Comparison of ENCODE assay signal across 13 cellular contexts in the genomic region with DNA sequence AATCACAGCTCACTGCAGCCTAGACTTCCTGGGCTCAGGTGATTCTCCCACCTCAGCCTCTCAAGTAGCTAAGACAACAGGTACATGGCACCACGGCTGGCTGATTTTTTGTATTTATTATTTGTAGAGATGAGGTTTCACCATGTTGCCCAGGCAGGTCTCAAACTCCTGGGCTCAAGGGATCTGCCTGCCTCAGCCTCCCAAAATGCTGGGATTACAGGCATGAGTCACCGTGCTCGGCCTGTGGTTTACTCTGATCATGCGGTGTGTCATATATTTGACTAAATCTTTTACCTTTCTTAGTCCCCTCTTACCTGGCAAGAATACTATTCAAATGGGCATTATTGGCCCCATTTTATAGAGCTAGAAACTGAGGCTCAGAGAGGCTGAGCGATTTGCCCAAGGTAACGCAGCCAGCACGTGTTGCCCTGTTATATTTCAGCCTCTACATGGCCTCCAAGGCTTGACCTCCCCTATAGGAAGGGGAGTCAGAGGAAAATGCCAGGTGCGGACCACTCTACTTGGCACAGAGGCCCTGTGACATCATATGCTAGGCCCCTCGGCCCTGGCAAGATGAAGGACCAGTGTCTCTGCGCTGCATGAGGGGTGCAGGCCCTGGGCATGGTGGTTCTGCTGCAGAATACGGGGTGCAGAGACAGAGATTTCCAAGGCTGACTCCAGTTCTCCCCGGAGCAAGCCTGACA. TPM values are rescaled to one million over a fixed set of nuclear protein-coding genes. Genes with fewer than 3 reads are reported as not detected.
A peak's percentile ranks its signal among the peaks of the same experiment; 100 is the strongest.
DNase-seq lines count a peak whose midpoint lies in the region; ATAC-seq, FAIRE-seq and TF ChIP-seq lines count a peak whose summit lies in the region.
"Had no signal": no experiment of that assay in that cellular context is flagged by ENCODE, and none has a peak within 500 bp of the region (broad histone marks: within the 10 kb centered on the region; RNA-seq: fewer than 3 reads in every experiment).

No MANE protein-coding gene starts in this region.

- TF ChIP-seq CTCF in bronchial epithelial cell (IDR thresholded peaks at IDR 0.05; ENCODE audit: insufficient read depth, low read length, severe bottlenecking): no peak
- TF ChIP-seq CTCF in thyroid gland (IDR thresholded peaks at IDR 0.05): no peak

- intact Hi-C loops in thyroid gland (cut with DNase I): no loop called here

- FAIRE-seq in bronchial epithelial cell (lab: Jason Lieb, UNC): no peak

- H3K27me3 ChIP-seq in bronchial epithelial cell (ENCODE audit: control insufficient read depth, insufficient read depth, low read length) (peaks cover 2% of the 10 kb centered on the region), mucosa of stomach (ENCODE audit: control insufficient read depth, insufficient read depth, low read length) (no peaks in the 10 kb centered on the region), thyroid gland (no peaks in the 10 kb centered on the region)
- H3K27me3 ChIP-seq: left lung had no signal

- H3K27ac ChIP-seq in thyroid gland: peak overlapping the region; percentile 91 to 96 (median 96)

- DNase-seq in M059J (ENCODE audit: low read depth): peak; percentile 71
- peak; percentile 84 for DNase-seq in bronchial epithelial cell (ENCODE audit: low read depth)
- DNase-seq in thyroid gland: peak; percentile 66 to 70
- no peak for DNase-seq in pons (ENCODE audit: low spot score)
- no peak for DNase-seq in NCI-H526 treated with DMSO at 0.1 percent for 48 hours (lab: John Stamatoyannopoulos, UW)
- DNase-seq: CD4-positive, alpha-beta memory T cell; effector CD4-positive, alpha-beta T cell; glutamatergic neuron; left lung; MM.1S had no signal

- H3K4me1 ChIP-seq in mucosa of stomach (ENCODE audit: control insufficient read depth, insufficient read depth, low read length) (peaks cover 46% of the 10 kb centered on the region), thyroid gland (peaks cover 63 to 100% of the 10 kb centered on the region in 2 donors)

- H3K9ac ChIP-seq in mucosa of stomach (ENCODE audit: low read length): peak overlapping the region; percentile 30

- H3K4me3 ChIP-seq in bronchial epithelial cell (ENCODE audit: low read depth, low read length) (no peak overlapping the region), mucosa of stomach (ENCODE audit: low read length) (no peak overlapping the region), thyroid gland (replicated peaks in 1 of 3) (no peak overlapping the region)
- H3K4me3 ChIP-seq: left lung had no signal

- 85% methylated on average over 12 of the region's 12 CpGs for WGBS in thyroid gland, 2 donors

- TF ChIP-seq POLR2A in thyroid gland (IDR thresholded peaks at IDR 0.05): peak in 1 of 2 donors; percentile 1

- H3K9me3 ChIP-seq in mucosa of stomach (ENCODE audit: control insufficient read depth, low read length) (no peaks in the 10 kb centered on the region), thyroid gland (no peaks in the 10 kb centered on the region)
- H3K9me3 ChIP-seq: left lung had no signal

- no peak for ATAC-seq in GM18511 (IDR thresholded peaks at IDR 0.05; ENCODE audit: unreplicated experiment)
- ATAC-seq: left lung; stimulated activated effector memory CD8-positive, alpha-beta T cell treated with anti-CD3 and anti-CD28 coated beads, Interleukin-12 subunit alpha, Interleukin-12 subunit beta, amount 100 ng/mL, for 72 hours had no signal

- H3K36me3 ChIP-seq in bronchial epithelial cell (ENCODE audit: control insufficient read depth, insufficient read depth, low read length) (peaks cover 1% of the 10 kb centered on the region), mucosa of stomach (ENCODE audit: control insufficient read depth, insufficient read depth, low read length) (no peaks in the 10 kb centered on the region), thyroid gland (no peaks in the 10 kb centered on the region)

RNA-seq across cellular contexts. Expression of a gene that starts 8.2 kb away (rescaled TPM):
- 9.8 and 18.2 TPM in 2 replicates for total RNA-seq in M059J (2014; rRNA removed; shearing (Covaris generic))
- total RNA-seq in bronchial epithelial cell (0.53 and 0.90 TPM in 2 replicates), thyroid gland (10 to 100 TPM; 25.4 to 48.8 (median 33.3) TPM)

Comparison
In these comparisons a context has a peak if more than half of its experiments do, and no peak if none do; other contexts are left out.
1. DNase-seq: peak in M059J (single experiment), bronchial epithelial cell (single experiment) and thyroid gland (2 of 2); none in pons (single experiment) and NCI-H526 treated with DMSO at 0.1 percent for 48 hours (single experiment).